In the genomic region with DNA sequence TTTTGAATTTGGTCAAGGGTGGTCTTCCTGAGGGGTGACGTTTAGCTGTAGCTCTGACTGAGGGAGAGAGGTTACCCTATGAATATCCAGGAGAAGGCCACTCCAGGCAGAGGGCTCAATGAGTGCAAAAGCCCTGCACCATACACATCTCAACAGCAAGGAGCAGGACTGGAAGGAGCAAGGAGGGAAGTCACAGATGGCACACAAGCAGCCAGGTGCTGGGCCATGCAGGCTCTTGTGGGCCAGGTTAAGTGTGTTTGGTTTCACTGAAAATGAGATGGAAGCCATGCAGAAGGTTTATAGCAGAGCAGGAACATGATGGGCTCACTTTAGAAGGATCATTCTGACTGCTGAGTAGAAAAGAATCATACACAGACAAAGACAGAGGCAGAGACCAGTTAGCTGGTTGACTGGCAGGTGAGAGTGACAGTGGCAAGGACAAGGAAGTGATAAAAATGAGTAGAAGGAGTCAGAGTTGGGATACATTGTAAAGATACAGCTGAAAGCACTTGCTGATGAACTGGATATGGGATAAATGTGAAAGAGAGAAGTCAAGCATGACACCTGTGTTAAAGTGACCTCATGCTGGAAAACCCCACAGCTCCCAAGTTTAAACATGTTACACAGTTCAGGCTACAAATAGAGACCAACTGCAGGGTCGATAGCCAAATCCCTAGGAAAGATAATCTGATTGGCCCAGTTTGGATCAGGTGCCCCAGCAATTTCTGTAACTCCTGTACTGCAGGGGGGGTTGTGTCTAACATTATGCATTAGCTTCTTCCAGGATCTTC, we compare ENCODE assay signal across 9 cellular contexts.
DNase-seq lines count a peak whose midpoint lies in the region; ATAC-seq and TF ChIP-seq lines count a peak whose summit lies in the region.
"Had no signal": no experiment of that assay in that cellular context is flagged by ENCODE, and none has a peak within 500 bp of the region (broad histone marks: within the 10 kb centered on the region; RNA-seq: fewer than 3 reads in every experiment).

No MANE protein-coding gene starts in this region.

- peak overlapping the region; percentile 10; the same call in 1 of the 2 replicates for H3K9ac ChIP-seq in OCI-LY3 (ENCODE audit: low read length)

- H3K4me3 ChIP-seq in breast epithelium: no peak overlapping the region
- peak overlapping the region; percentile 3; the same call in 1 of the 2 replicates for H3K4me3 ChIP-seq in OCI-LY3 (ENCODE audit: low read length)
- no peak overlapping the region for H3K4me3 ChIP-seq in upper lobe of right lung
- H3K4me3 ChIP-seq in WERI-Rb-1 (ENCODE audit: low read depth, low read length): no peak overlapping the region

- peak overlapping the region; percentile 75 for H2AFZ ChIP-seq in OCI-LY3 (ENCODE audit: low read depth, low read length)

- DNase-seq in MCF 10A (ENCODE audit: unreplicated experiment) (peak; percentile 24), breast epithelium (ENCODE audit: low spot score in 2 of 2) (no peak), upper lobe of right lung (no peak), nucleus accumbens (lab: John Stamatoyannopoulos, UW) (no peak), WERI-Rb-1 (no peak), SW480 (ENCODE audit: low spot score) (no peak)
- DNase-seq: aorta had no signal

- H3K27ac Mint-ChIP-seq in MCF 10A (ENCODE audit: low read depth, unreplicated experiment): peak overlapping the region; percentile 50

- H3K4me1 Mint-ChIP-seq in MCF 10A (ENCODE audit: insufficient read depth, unreplicated experiment): peaks cover 24% of the 10 kb centered on the region

- TF ChIP-seq POLR2A in breast epithelium (IDR thresholded peaks at IDR 0.05): no peak

- H3K27me3 ChIP-seq in breast epithelium (no peaks in the 10 kb centered on the region), OCI-LY3 (ENCODE audit: low read depth, low read length) (no peaks in the 10 kb centered on the region), upper lobe of right lung (no peaks in the 10 kb centered on the region), WERI-Rb-1 (ENCODE audit: insufficient read depth, low read depth, severe bottlenecking) (no peaks in the 10 kb centered on the region)

- no peaks in the 10 kb centered on the region for H4K20me1 ChIP-seq in OCI-LY3 (ENCODE audit: insufficient read depth, low read length)

- CTCF ChIA-PET in MCF 10A (lab: Yijun Ruan, JAX): interaction anchor here (0.6 kb wide), 3 partner anchors 23 to 1102 kb away, joined by 3 read pairs; no protein-coding TSS in a partner anchor

- no peaks in the 10 kb centered on the region for H3K79me2 ChIP-seq in OCI-LY3 (ENCODE audit: low read length)

- H3K9me3 Mint-ChIP-seq in MCF 10A (ENCODE audit: unreplicated experiment): peaks cover 8% of the 10 kb centered on the region

- no peaks in the 10 kb centered on the region for H3K27me3 Mint-ChIP-seq in MCF 10A (ENCODE audit: insufficient read depth, unreplicated experiment)

- H3K9me3 ChIP-seq in breast epithelium (peaks cover 0 to 5% of the 10 kb centered on the region in 2 donors), OCI-LY3 (ENCODE audit: insufficient read depth, low read length) (peaks cover 5% of the 10 kb centered on the region; the same call in 1 of the 2 replicates), upper lobe of right lung (no peaks in the 10 kb centered on the region), WERI-Rb-1 (ENCODE audit: severe bottlenecking) (no peaks in the 10 kb centered on the region)

- intact Hi-C loops in MCF 10A (cut with micrococcal nuclease): no loop called here
- intact Hi-C loops in breast epithelium (cut with DNase I; ENCODE audit: low total_unique reads): no loop called here
- intact Hi-C loops in upper lobe of right lung (cut with DNase I): no loop called here

- H3K36me3 Mint-ChIP-seq in MCF 10A (ENCODE audit: insufficient read depth, unreplicated experiment): no peaks in the 10 kb centered on the region

- H3K4me1 ChIP-seq in breast epithelium: no peaks in the 10 kb centered on the region
- peaks cover 17% of the 10 kb centered on the region for H3K4me1 ChIP-seq in OCI-LY3 (ENCODE audit: low read length)
- H3K4me1 ChIP-seq in upper lobe of right lung: no peaks in the 10 kb centered on the region

- TF ChIP-seq CTCF in MCF 10A (IDR thresholded peaks at IDR 0.05; ENCODE audit: unreplicated experiment) (no peak), breast epithelium (IDR thresholded peaks at IDR 0.05) (no peak), OCI-LY3 (IDR thresholded peaks at IDR 0.05; ENCODE audit: low read depth, low read length) (no peak), upper lobe of right lung (IDR thresholded peaks at IDR 0.05) (no peak), WERI-Rb-1 (IDR thresholded peaks at IDR 0.05; ENCODE audit: low read depth, low read length) (no peak)

- H3K4me3 Mint-ChIP-seq in MCF 10A (ENCODE audit: unreplicated experiment): no peak overlapping the region

- peak; percentile 46 for ATAC-seq in HG03060 (IDR thresholded peaks at IDR 0.05; ENCODE audit: low read depth, unreplicated experiment)
- peak; percentile 22 for ATAC-seq in upper lobe of right lung

- H3K27ac ChIP-seq in breast epithelium (no peak overlapping the region), OCI-LY3 (ENCODE audit: low read length) (peak overlapping the region; percentile 36), upper lobe of right lung (no peak overlapping the region), WERI-Rb-1 (no peak overlapping the region)

- H3K4me2 ChIP-seq in OCI-LY3 (ENCODE audit: low read length): peak overlapping the region; percentile 43

- BruUV-seq in MCF 10A (replicated peaks; lab: Mats Ljungman, UMichigan): no TSS peak

- H3K36me3 ChIP-seq in breast epithelium: no peaks in the 10 kb centered on the region
- H3K36me3 ChIP-seq in OCI-LY3 (replicated peaks; ENCODE audit: low read depth, low read length): peaks cover 3% of the 10 kb centered on the region
- no peaks in the 10 kb centered on the region for H3K36me3 ChIP-seq in upper lobe of right lung
- H3K36me3 ChIP-seq in WERI-Rb-1: no peaks in the 10 kb centered on the region

- POLR2A ChIA-PET in MCF 10A (lab: Yijun Ruan, JAX): interaction anchor here (1.0 kb wide), 1 partner anchor 216 kb away, joined by 3 read pairs; no protein-coding TSS in a partner anchor
